8 cellular contexts compared by ENCODE assay signal in the genomic region with DNA sequence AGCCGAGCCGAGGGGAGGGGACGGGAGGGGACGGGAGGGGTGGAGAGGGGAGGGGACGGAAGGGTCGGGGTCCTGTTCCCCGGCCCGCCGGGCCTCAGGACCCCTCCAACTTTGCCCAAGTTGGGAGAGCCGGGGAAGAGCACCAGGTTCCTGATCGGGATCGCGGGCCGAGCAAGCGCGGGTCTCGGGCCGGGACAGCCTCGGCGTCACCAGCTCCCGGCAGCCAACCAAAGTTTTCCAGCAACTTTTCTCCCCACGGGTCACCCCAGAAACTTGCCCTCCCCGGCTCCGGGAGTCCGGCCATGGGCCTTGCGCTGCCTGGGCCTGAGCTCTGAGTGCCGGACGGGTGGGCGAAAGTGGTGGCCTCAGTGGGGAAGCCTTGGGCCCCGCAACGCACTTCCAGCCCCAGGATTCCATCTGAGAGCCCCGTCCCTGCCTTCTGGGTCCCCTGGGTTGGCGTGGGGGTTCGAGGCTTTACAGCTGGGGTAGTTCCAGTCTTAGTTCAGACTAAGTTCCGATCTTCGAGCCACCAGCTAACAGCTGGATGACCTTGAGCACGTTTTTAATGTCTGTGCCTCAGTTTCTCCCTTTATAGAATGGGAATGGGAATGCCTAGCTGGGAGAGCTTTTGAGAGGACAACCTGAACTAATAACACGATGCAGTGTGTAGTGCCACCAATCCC. TPM values are rescaled to one million over a fixed set of nuclear protein-coding genes. Genes with fewer than 3 reads are reported as not detected.
DNase-seq lines count a peak whose midpoint lies in the region; ATAC-seq and TF ChIP-seq lines count a peak whose summit lies in the region.

No MANE protein-coding gene starts in this region.

- no peak for TF ChIP-seq RAD21 in SK-N-SH (IDR thresholded peaks at IDR 0.05; ENCODE audit: low read length)

- TF ChIP-seq EP300 in SK-N-SH (IDR thresholded peaks at IDR 0.05; ENCODE audit: borderline replicate concordance in 1 of 2, low read depth in 1 of 2, low read length in 1 of 2) = no peak

- no peaks in the 10 kb centered on the region for H4K20me1 ChIP-seq in SK-N-SH (ENCODE audit: insufficient read depth)

- ATAC-seq in SK-N-SH treated with all-trans-retinoic acid at 6 μM for 48 hours (no peak), RWPE2 (ENCODE audit: low read depth) (no peak), mucosa of descending colon (no peak), HG03354 (IDR thresholded peaks at IDR 0.05; ENCODE audit: poor library complexity, severe bottlenecking, unreplicated experiment) (no peak), GM21447 (IDR thresholded peaks at IDR 0.05; ENCODE audit: unreplicated experiment) (no peak)

- H3K4me3 ChIP-seq in SK-N-SH (ENCODE audit: low read depth in 2 of 2, low read length in 1 of 2) (peak overlapping the region; percentile 82 to 94), RWPE2 (ENCODE audit: severe bottlenecking) (peak overlapping the region; percentile 79), duodenal mucosa (ENCODE audit: low read depth in 1 of 2, low read length in 2 of 2) (peak overlapping the region; percentile 94 to 97), mucosa of descending colon (peak overlapping the region; percentile 93)

- intact Hi-C loops in mucosa of descending colon (cut with DNase I, micrococcal nuclease) = no loop called here

- peak overlapping the region; percentile 96 for H3K4me2 ChIP-seq in SK-N-SH

- H3K27me3 ChIP-seq in SK-N-SH (ENCODE audit: insufficient read depth) = no peaks in the 10 kb centered on the region
- H3K27me3 ChIP-seq in RWPE2 (ENCODE audit: insufficient read depth, poor library complexity, severe bottlenecking) = no peaks in the 10 kb centered on the region
- H3K27me3 ChIP-seq in duodenal mucosa (ENCODE audit: control insufficient read depth in 1 of 2, insufficient read depth in 2 of 2, low read length in 2 of 2) = no peaks in the 10 kb centered on the region

- H3K9ac ChIP-seq in SK-N-SH = peak overlapping the region; percentile 81
- H3K9ac ChIP-seq in duodenal mucosa (ENCODE audit: low read depth in 1 of 2, low read length in 2 of 2) = peak overlapping the region; percentile 99 to 100

- H3K27ac ChIP-seq in SK-N-SH (ENCODE audit: low read depth in 2 of 2, low read length in 1 of 2) (peak overlapping the region; percentile 43 to 96; a peak in 2 of 4 replicates), RWPE2 (ENCODE audit: poor library complexity, severe bottlenecking) (peak overlapping the region; percentile 98), duodenal mucosa (ENCODE audit: low read depth, low read length) (peak overlapping the region; percentile 97)

- H3F3A ChIP-seq in SK-N-SH (replicated peaks; ENCODE audit: insufficient read depth) = peaks cover 36% of the 10 kb centered on the region

- DNase-seq in SK-N-SH = no peak
- no peak for DNase-seq in RWPE2 (ENCODE audit: low spot score)
- no peak for DNase-seq in mucosa of descending colon
- no peak for DNase-seq in KG1 (lab: John Stamatoyannopoulos, UW)

- no peak overlapping the region for H2AFZ ChIP-seq in SK-N-SH (ENCODE audit: low read depth)

- H3K4me1 ChIP-seq in SK-N-SH (ENCODE audit: control insufficient read depth in 1 of 2, insufficient read depth in 2 of 2, low read depth in 1 of 2, low read length in 1 of 2) (peaks cover 70 to 72% of the 10 kb centered on the region in 2 experiments), RWPE2 (ENCODE audit: insufficient read depth, poor library complexity, severe bottlenecking) (peaks cover 30% of the 10 kb centered on the region), duodenal mucosa (ENCODE audit: control insufficient read depth in 1 of 2, insufficient read depth in 2 of 2, low read length in 2 of 2) (peaks cover 58 to 74% of the 10 kb centered on the region in 2 donors), mucosa of descending colon (ENCODE audit: low read depth) (peaks cover 60% of the 10 kb centered on the region)

- peaks cover 68% of the 10 kb centered on the region for H3K79me2 ChIP-seq in SK-N-SH (ENCODE audit: insufficient read depth)

- H3K9me2 ChIP-seq in SK-N-SH = no peaks in the 10 kb centered on the region

- H3K36me3 ChIP-seq in SK-N-SH (replicated peaks in 1 of 2; ENCODE audit: control insufficient read depth in 1 of 2, insufficient read depth in 2 of 2, low read length in 1 of 2) (peaks cover 0 to 10% of the 10 kb centered on the region in 2 experiments), RWPE2 (ENCODE audit: low read depth) (peaks cover 48% of the 10 kb centered on the region), duodenal mucosa (ENCODE audit: control insufficient read depth in 1 of 2, insufficient read depth in 2 of 2, low read length in 2 of 2) (peaks cover 12 to 22% of the 10 kb centered on the region in 2 donors), mucosa of descending colon (ENCODE audit: low read depth) (peaks cover 3% of the 10 kb centered on the region)

- POLR2A ChIA-PET in SK-N-SH (lab: Yijun Ruan, JAX) = interaction anchor here (3.7 kb wide), 1 partner anchor 10 kb away, joined by 16 read pairs; no protein-coding TSS in a partner anchor

- no peaks in the 10 kb centered on the region for H3K9me3 ChIP-seq in SK-N-SH
- H3K9me3 ChIP-seq in RWPE2 (ENCODE audit: severe bottlenecking) = no peaks in the 10 kb centered on the region
- no peaks in the 10 kb centered on the region for H3K9me3 ChIP-seq in duodenal mucosa (ENCODE audit: control insufficient read depth in 1 of 2, low read length in 2 of 2)
- H3K9me3 ChIP-seq in mucosa of descending colon = no peaks in the 10 kb centered on the region

- TF ChIP-seq CTCF in SK-N-SH (IDR thresholded peaks at IDR 0.05) = no peak
- TF ChIP-seq CTCF in RWPE2 (IDR thresholded peaks at IDR 0.05; ENCODE audit: poor library complexity, severe bottlenecking) = no peak
- no peak for TF ChIP-seq CTCF in mucosa of descending colon (IDR thresholded peaks at IDR 0.05)

- WGBS in SK-N-SH (ENCODE audit: low lambda C conversion rate) = 34% methylated on average over 10 of the region's 38 CpGs

- CTCF ChIA-PET in SK-N-SH (lab: Yijun Ruan, JAX) = interaction anchor here (0.8 to 18.1 kb wide), 5 partner anchors 11 to 40 kb away, joined by 3 to 170 read pairs (median 13); partner anchors contain the start of gene MEAF6

TF ChIP-seq in SK-N-SH, 30 proteins besides CTCF, POLR2A, EP300 and RAD21:
- no peak for TF ChIP-seq TAF1 (IDR thresholded peaks at IDR 0.05; ENCODE audit: borderline replicate concordance, low read depth, low read length)

TF ChIP-seq in SK-N-SH treated with all-trans-retinoic acid at 6 μM for 48 hours, 23 proteins besides CTCF, POLR2A, EP300 and RAD21 (continues in another document):
- no peak for TF ChIP-seq TOX (CRISPR knock-in tag; IDR thresholded peaks at IDR 0.05; ENCODE audit: borderline replicate concordance)
- no peak for TF ChIP-seq CSDC2 (CRISPR knock-in tag; IDR thresholded peaks at IDR 0.05)
- no peak for TF ChIP-seq RARB (CRISPR knock-in tag; IDR thresholded peaks at IDR 0.05)
- no peak for TF ChIP-seq GLIS3 (CRISPR knock-in tag; IDR thresholded peaks at IDR 0.05)
- TF ChIP-seq POU6F1 (CRISPR knock-in tag; IDR thresholded peaks at IDR 0.05; ENCODE audit: borderline replicate concordance, low read depth) = no peak
- no peak for TF ChIP-seq BACH2 (CRISPR knock-in tag; IDR thresholded peaks at IDR 0.05; ENCODE audit: borderline replicate concordance)
- TF ChIP-seq, protein P1, sequence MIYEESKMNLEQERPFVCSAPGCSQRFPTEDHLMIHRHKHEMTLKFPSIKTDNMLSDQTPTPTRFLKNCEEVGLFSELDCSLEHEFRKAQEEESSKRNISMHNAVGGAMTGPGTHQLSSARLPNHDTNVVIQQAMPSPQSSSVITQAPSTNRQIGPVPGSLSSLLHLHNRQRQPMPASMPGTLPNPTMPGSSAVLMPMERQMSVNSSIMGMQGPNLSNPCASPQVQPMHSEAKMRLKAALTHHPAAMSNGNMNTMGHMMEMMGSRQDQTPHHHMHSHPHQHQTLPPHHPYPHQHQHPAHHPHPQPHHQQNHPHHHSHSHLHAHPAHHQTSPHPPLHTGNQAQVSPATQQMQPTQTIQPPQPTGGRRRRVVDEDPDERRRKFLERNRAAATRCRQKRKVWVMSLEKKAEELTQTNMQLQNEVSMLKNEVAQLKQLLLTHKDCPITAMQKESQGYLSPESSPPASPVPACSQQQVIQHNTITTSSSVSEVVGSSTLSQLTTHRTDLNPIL (CRISPR knock-in tag; IDR thresholded peaks at IDR 0.05; ENCODE audit: low read depth) = no peak
- no peak for TF ChIP-seq ZNF70 (CRISPR knock-in tag; IDR thresholded peaks at IDR 0.05)

RNA-seq across cellular contexts. Expression of gene ZC3H12A, which starts 0.5 kb away (rescaled TPM):
- 7.4 and 8.9 TPM in 2 replicates for polyA plus RNA-seq in SK-N-SH (2012; rRNA removed)
- 3.4 and 4.3 TPM in 2 replicates for polyA plus RNA-seq in SK-N-SH (2012; cell fraction: cytosol; rRNA removed)
- 24.6 and 24.8 TPM in 2 replicates for polyA plus RNA-seq in SK-N-SH (2012; cell fraction: nucleus; rRNA removed)
- 10 to 100 TPM; 25.6 to 42.4 (median 25.9) TPM for total RNA-seq in mucosa of descending colon

RNA-seq across cellular contexts. Expression of gene MEAF6, which starts 39.7 kb away (rescaled TPM):
- polyA plus RNA-seq in SK-N-SH (2012; rRNA removed) = 47.2 and 60.5 TPM in 2 replicates
- polyA plus RNA-seq in SK-N-SH (2012; cell fraction: cytosol; rRNA removed) = 69.0 and 74.2 TPM in 2 replicates
- polyA plus RNA-seq in SK-N-SH (2012; cell fraction: nucleus; rRNA removed) = 25.1 and 39.1 TPM in 2 replicates
- total RNA-seq in mucosa of descending colon = 10 to 100 TPM; 30.2 to 59.5 (median 35.4) TPM
